ENCODE assay signal across 25 cellular contexts in genomic region chr7:113684165-113684564, GRCh38.
"Had no signal": no experiment of that assay in that cellular context is flagged by ENCODE, and none has a peak within 500 bp of the region (broad histone marks: within the 10 kb centered on the region; RNA-seq: fewer than 3 reads in every experiment).

No MANE protein-coding gene starts in this region.

- H3K27ac ChIP-seq: colonic mucosa, epithelial cell of prostate, esophagus squamous epithelium, gastrocnemius medialis, heart right ventricle, left lung, lower lobe of right lung had no signal

- H3K4me3 Mint-ChIP-seq: dendritic cell treated with granulocyte-macrophage colony-stimulating factor and Interleukin-4, amounts not matched to agents 40 ng/mL and 50 ng/mL, for 4 days; effector memory CD8-positive, alpha-beta T cell; endodermal cell; memory B cell; naive B cell had no signal

- H3K4me1 Mint-ChIP-seq: endodermal cell, memory B cell, naive B cell had no signal

- H3K9me3 Mint-ChIP-seq: effector memory CD8-positive, alpha-beta T cell had no signal

- H3K27me3 ChIP-seq: colonic mucosa, esophagus squamous epithelium, gastrocnemius medialis, heart right ventricle, left lung had no signal

- H3K4me1 ChIP-seq: colonic mucosa, esophagus squamous epithelium, gastrocnemius medialis, heart right ventricle, left lung, lower lobe of right lung had no signal

- H3K36me3 Mint-ChIP-seq: memory B cell, naive B cell had no signal

- H3K27me3 Mint-ChIP-seq: dendritic cell treated with granulocyte-macrophage colony-stimulating factor and Interleukin-4, amounts not matched to agents 40 ng/mL and 50 ng/mL, for 4 days; effector memory CD8-positive, alpha-beta T cell; memory B cell; naive B cell had no signal

- H3K4me3 ChIP-seq: colonic mucosa, esophagus squamous epithelium, gastrocnemius medialis, heart right ventricle, left lung, lower lobe of right lung had no signal

- H3K9me3 ChIP-seq: colonic mucosa, esophagus squamous epithelium, gastrocnemius medialis, lower lobe of right lung had no signal

- H3K36me3 ChIP-seq: colonic mucosa, esophagus squamous epithelium, gastrocnemius medialis, heart right ventricle, left lung, lower lobe of right lung had no signal

- DNase-seq: colonic mucosa; cortex of kidney; effector CD8-positive, alpha-beta T cell; effector memory CD8-positive, alpha-beta T cell; endodermal cell; erythroblast; esophagus squamous epithelium; foreskin fibroblast; foreskin melanocyte; gastrocnemius medialis; glutamatergic neuron; head of caudate nucleus; heart right ventricle; hippocampal formation; left cardiac atrium; left ventricle myocardium superior; lower lobe of right lung; mesendoderm; midbrain; naive B cell had no signal

- ATAC-seq: effector memory CD8-positive, alpha-beta T cell; esophagus mucosa; gastrocnemius medialis; heart right ventricle; left cardiac atrium; left lung; left ventricle myocardium superior; lower lobe of right lung had no signal

- H3K27ac Mint-ChIP-seq: dendritic cell treated with granulocyte-macrophage colony-stimulating factor and Interleukin-4, amounts not matched to agents 40 ng/mL and 50 ng/mL, for 4 days; effector memory CD8-positive, alpha-beta T cell; endodermal cell; memory B cell; naive B cell had no signal
